11 cellular contexts compared by ENCODE assay signal in the genomic region with DNA sequence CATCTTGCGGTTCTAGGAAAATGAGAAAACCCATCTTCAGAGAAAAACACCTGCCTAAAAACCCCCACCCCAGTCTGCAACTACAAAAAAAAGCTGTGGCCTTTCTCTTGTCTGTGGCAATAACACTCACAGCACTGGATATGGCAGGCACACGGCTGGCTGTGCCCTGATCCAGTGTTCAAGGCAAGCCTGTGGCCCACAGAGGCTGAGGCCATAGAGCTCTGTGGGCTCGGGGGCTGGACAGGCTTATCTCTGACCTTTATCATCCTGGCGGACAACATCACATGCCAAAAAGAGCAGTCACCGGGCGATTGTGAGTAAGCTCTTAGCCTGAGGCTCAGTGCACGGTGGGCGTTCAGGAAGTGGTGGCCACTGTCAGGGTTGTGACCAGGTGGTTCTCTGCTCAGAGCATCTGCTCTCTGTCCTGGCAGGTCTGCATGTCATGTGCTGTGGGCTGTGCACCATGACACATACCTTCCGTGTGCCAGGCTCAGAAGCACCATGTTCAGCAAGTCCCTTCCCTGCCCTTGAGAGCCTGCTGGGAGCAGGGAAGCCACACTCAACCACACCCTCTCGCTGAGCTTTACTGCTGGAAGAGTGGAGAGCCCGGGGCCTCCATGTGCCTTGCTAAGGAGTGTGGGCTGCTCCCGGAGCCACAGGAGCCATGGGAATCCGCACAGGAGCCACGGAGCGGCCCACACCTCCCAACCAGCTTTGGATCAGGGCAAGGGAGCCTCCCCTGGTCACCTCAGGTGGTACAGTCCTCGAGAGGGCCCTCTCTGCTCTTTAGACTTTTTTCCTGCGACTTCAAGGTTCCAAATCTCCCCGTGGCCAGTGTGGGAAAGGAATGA. TPM values are rescaled to one million over a fixed set of nuclear protein-coding genes. Genes with fewer than 3 reads are reported as not detected.
DNase-seq lines count a peak whose midpoint lies in the region; ATAC-seq and TF ChIP-seq lines count a peak whose summit lies in the region.
"Had no signal": no experiment of that assay in that cellular context is flagged by ENCODE, and none has a peak within 500 bp of the region (broad histone marks: within the 10 kb centered on the region; RNA-seq: fewer than 3 reads in every experiment).

No MANE protein-coding gene starts in this region.

- peaks cover 0 to 4% of the 10 kb centered on the region in 2 donors for H3K4me1 ChIP-seq in right atrium auricular region
- H3K4me1 ChIP-seq in RWPE2 (ENCODE audit: insufficient read depth, poor library complexity, severe bottlenecking), result peaks cover 33% of the 10 kb centered on the region

- no peaks in the 10 kb centered on the region for H3K9me3 Mint-ChIP-seq in T-cell
- H3K9me3 Mint-ChIP-seq: naive B cell had no signal

- H3K27me3 ChIP-seq in right atrium auricular region (no peaks in the 10 kb centered on the region), RWPE2 (ENCODE audit: insufficient read depth, poor library complexity, severe bottlenecking) (no peaks in the 10 kb centered on the region)
- H3K27me3 ChIP-seq: transverse colon had no signal

- DNase-seq in Right ventricle myocardium inferior (ENCODE audit: missing footprints) (no peak), right atrium auricular region (ENCODE audit: low spot score) (no peak), RWPE2 (ENCODE audit: low spot score) (peak; percentile 83), glomerular visceral epithelial cell (ENCODE audit: extremely low spot score) (peak; percentile 71), ureter (ENCODE audit: low spot score) (peak; percentile 70), T-cell (no peak), NCI-H1930 (lab: John Stamatoyannopoulos, UW) (no peak)
- no peak for DNase-seq in stimulated activated CD4-positive, alpha-beta T cell treated with anti-CD3 and anti-CD28 coated beads, Interleukin-2, amount 100 ng/mL, for 24 hours
- DNase-seq: DMS79 treated with DMSO at 0.1 percent for 48 hours, naive B cell, transverse colon had no signal

- H3K9me3 ChIP-seq in right atrium auricular region (no peaks in the 10 kb centered on the region), RWPE2 (ENCODE audit: severe bottlenecking) (no peaks in the 10 kb centered on the region)
- H3K9me3 ChIP-seq: transverse colon had no signal

- peaks cover 0 to 7% (median 4%) of the 10 kb centered on the region in 3 donors for H3K4me1 Mint-ChIP-seq in T-cell
- H3K4me1 Mint-ChIP-seq: naive B cell had no signal

- H3K27me3 Mint-ChIP-seq in T-cell, result peaks cover 23 to 25% of the 10 kb centered on the region in 2 donors

- no peak overlapping the region for H3K4me3 ChIP-seq in right atrium auricular region
- no peak overlapping the region for H3K4me3 ChIP-seq in RWPE2 (ENCODE audit: severe bottlenecking)
- H3K4me3 ChIP-seq: transverse colon had no signal

- no peaks in the 10 kb centered on the region for H3K36me3 Mint-ChIP-seq in T-cell
- H3K36me3 Mint-ChIP-seq: naive B cell had no signal

- intact Hi-C loops in Right ventricle myocardium inferior (cut with DNase I), result no loop called here

- H3K4me3 Mint-ChIP-seq in T-cell, result no peak overlapping the region
- H3K4me3 Mint-ChIP-seq: naive B cell had no signal

- ATAC-seq in Right ventricle myocardium inferior (peak; percentile 70), RWPE2 (ENCODE audit: low read depth) (peak; percentile 80), T-cell (replicated peaks in 1 of 4) (no peak)

- TF ChIP-seq CTCF in right atrium auricular region (IDR thresholded peaks at IDR 0.05) (no peak), RWPE2 (IDR thresholded peaks at IDR 0.05; ENCODE audit: poor library complexity, severe bottlenecking) (no peak)

- POLR2A ChIA-PET in T-cell (lab: Charles Lee), result interaction anchor here in 1 of 2 donors (0.5 kb wide), 1 partner anchor 52 kb away, joined by 3 read pairs; no protein-coding TSS in a partner anchor

- H3K36me3 ChIP-seq in right atrium auricular region (no peaks in the 10 kb centered on the region), RWPE2 (ENCODE audit: low read depth) (no peaks in the 10 kb centered on the region)
- H3K36me3 ChIP-seq: transverse colon had no signal

- CTCF ChIA-PET in T-cell (lab: Charles Lee), result no interaction called here

- no peak overlapping the region for H3K27ac Mint-ChIP-seq in T-cell
- H3K27ac Mint-ChIP-seq: naive B cell had no signal

- no peak overlapping the region for H3K27ac ChIP-seq in right atrium auricular region
- H3K27ac ChIP-seq in RWPE2 (ENCODE audit: poor library complexity, severe bottlenecking), result peak overlapping the region; percentile 93
- H3K27ac ChIP-seq: transverse colon had no signal

RNA-seq across cellular contexts. Expression of a gene that starts 34.6 kb away (rescaled TPM):
- total RNA-seq in Right ventricle myocardium inferior (not detected), right atrium auricular region (not detected), ureter (not detected), T-cell (not detected)
- total RNA-seq: transverse colon had no signal

RNA-seq across cellular contexts. Expression of a gene that starts 41.7 kb away (rescaled TPM):
- total RNA-seq in Right ventricle myocardium inferior (27.3 TPM), right atrium auricular region (10 to 100 TPM; 41.2 to 53.2 TPM), ureter (13.1 TPM), T-cell (under 1 TPM in 3 of 5 donors, not detected in 2; 0.07 to 0.18 (median 0.13) TPM)

RNA-seq across cellular contexts. Expression of a gene that starts 43.1 kb away (rescaled TPM):
- total RNA-seq in Right ventricle myocardium inferior, result 752 TPM
- 1,000 to 10,000 TPM in 1 of 2 donors, 100 to 1,000 TPM in 1; 846 to 1,378 TPM for total RNA-seq in right atrium auricular region
- 1,601 TPM for total RNA-seq in ureter
- total RNA-seq in T-cell, result 1,000 to 10,000 TPM; 1,564 to 1,845 (median 1,785) TPM

RNA-seq across cellular contexts. Expression of a gene that starts 43.3 kb away (rescaled TPM):
- total RNA-seq in Right ventricle myocardium inferior (41.8 TPM), right atrium auricular region (10 to 100 TPM; 21.7 to 23.5 TPM), ureter (36.5 TPM), T-cell (10 to 100 TPM; 29.1 to 55.3 (median 35.9) TPM)

RNA-seq across cellular contexts. Expression of a gene that starts 47.5 kb away (rescaled TPM):
- total RNA-seq in Right ventricle myocardium inferior, result 1.2 TPM
- total RNA-seq in right atrium auricular region, result 1 to 10 TPM; 1.9 to 2.6 TPM
- total RNA-seq in ureter, result 5.0 TPM
- under 1 TPM in 4 of 5 donors, not detected in 1; 0.19 to 0.50 (median 0.40) TPM for total RNA-seq in T-cell

Comparison
In these comparisons a context has a peak if more than half of its experiments do, and no peak if none do; other contexts are left out.
1. ATAC-seq: peak in Right ventricle myocardium inferior (single experiment) and RWPE2 (single experiment); none in T-cell (0 of 4).
2. DNase-seq: peak in RWPE2 (single experiment), glomerular visceral epithelial cell (single experiment) and ureter (single experiment); none in Right ventricle myocardium inferior (single experiment), right atrium auricular region (single experiment), T-cell (0 of 34), NCI-H1930 (0 of 2) and stimulated activated CD4-positive, alpha-beta T cell treated with anti-CD3 and anti-CD28 coated beads, Interleukin-2, amount 100 ng/mL, for 24 hours (0 of 2).
3. RNA of a gene that starts 41.7 kb away (total RNA-seq): 41.2 to 53.2 TPM in right atrium auricular region, 27.3 TPM in Right ventricle myocardium inferior (single experiment) and 13.1 TPM in ureter (single experiment); 0.07 to 0.18 TPM in T-cell; every median in the first group is over 10 times any median in the second.